Comparison of ENCODE assay signal across 8 cellular contexts in genomic region chr20:32536861-32537656, GRCh38. TPM values are rescaled to one million over a fixed set of nuclear protein-coding genes. Genes with fewer than 3 reads are reported as not detected.
DNase-seq lines count a peak whose midpoint lies in the region; ATAC-seq and TF ChIP-seq lines count a peak whose summit lies in the region.

No MANE protein-coding gene starts in this region.

- H3K4me1 ChIP-seq in SK-N-SH (ENCODE audit: control insufficient read depth in 1 of 2, insufficient read depth in 2 of 2, low read depth in 1 of 2, low read length in 1 of 2): peaks cover 0 to 56% of the 10 kb centered on the region in 2 experiments; a peak in 1 of 4 replicates
- H3K4me1 ChIP-seq in mononuclear cell (ENCODE audit: insufficient read depth, low read length): peaks cover 86% of the 10 kb centered on the region
- H3K4me1 ChIP-seq in tibial artery: peaks cover 0 to 33% (median 20%) of the 10 kb centered on the region in 4 donors

- no peak for TF ChIP-seq EP300 in SK-N-SH (IDR thresholded peaks at IDR 0.05; ENCODE audit: borderline replicate concordance in 1 of 2, low read depth in 1 of 2, low read length in 1 of 2)

- no peak overlapping the region for H3K9ac ChIP-seq in SK-N-SH

- no peaks in the 10 kb centered on the region for H3K9me3 Mint-ChIP-seq in activated B cell treated with CpG ODN at 0.5 μM for 24 hours

- peaks cover 74% of the 10 kb centered on the region for H3K4me1 Mint-ChIP-seq in activated B cell treated with CpG ODN at 0.5 μM for 24 hours

- no peaks in the 10 kb centered on the region for H3F3A ChIP-seq in SK-N-SH (replicated peaks; ENCODE audit: insufficient read depth)

- peak overlapping the region; percentile 96 for H3K4me3 Mint-ChIP-seq in activated B cell treated with CpG ODN at 0.5 μM for 24 hours

- H3K36me3 Mint-ChIP-seq in activated B cell treated with CpG ODN at 0.5 μM for 24 hours (ENCODE audit: low read depth): peaks cover 3% of the 10 kb centered on the region

- WGBS in SK-N-SH (ENCODE audit: low lambda C conversion rate): 46% methylated on average over 20 of the region's 61 CpGs

- H3K4me2 ChIP-seq in SK-N-SH: 0 out of 2 replicates have a peak overlapping the region, but pooled peaks have one; percentile 3

- intact Hi-C loops in activated B cell treated with CpG ODN at 0.5 μM for 24 hours (cut with micrococcal nuclease) (loop anchor here (1.0 to 5.0 kb wide), 5 partner anchors 9 to 330 kb away; partner anchors contain the start of genes PLAGL2 and POFUT1), tibial artery (cut with DNase I; ENCODE audit: low total_unique reads) (no loop called here)

- H3K36me3 ChIP-seq in SK-N-SH (replicated peaks in 1 of 2; ENCODE audit: control insufficient read depth in 1 of 2, insufficient read depth in 2 of 2, low read length in 1 of 2) (no peaks in the 10 kb centered on the region), tibial artery (no peaks in the 10 kb centered on the region)

- no peaks in the 10 kb centered on the region for H3K9me2 ChIP-seq in SK-N-SH

- DNase-seq in SK-N-SH (peak; percentile 59), NCI-H1417 treated with DMSO at 0.1 percent for 48 hours (lab: John Stamatoyannopoulos, UW) (peak; percentile 82), activated B cell treated with CpG ODN at 0.5 μM for 24 hours (peak; percentile 48), tibial artery (no peak), AG08396 (ENCODE audit: low spot score) (no peak)

- no peak for TF ChIP-seq RAD21 in SK-N-SH (IDR thresholded peaks at IDR 0.05; ENCODE audit: low read length)

- H3K4me3 ChIP-seq in SK-N-SH (ENCODE audit: low read depth in 2 of 2, low read length in 1 of 2): peak overlapping the region in 1 of 2 experiments; percentile 49; a peak in 2 of 4 replicates
- H3K4me3 ChIP-seq in mononuclear cell (ENCODE audit: low read length): peak overlapping the region; percentile 33
- H3K4me3 ChIP-seq in tibial artery: peak overlapping the region; percentile 31 to 46

- no peaks in the 10 kb centered on the region for H4K20me1 ChIP-seq in SK-N-SH (ENCODE audit: insufficient read depth)

- POLR2A ChIA-PET in SK-N-SH (lab: Yijun Ruan, JAX) (interaction anchor here (0.8 to 0.9 kb wide), 2 partner anchors 14 to 45 kb away, joined by 3 to 6 read pairs; no protein-coding TSS in a partner anchor), activated B cell treated with CpG ODN at 0.5 μM for 24 hours (lab: Charles Lee) (interaction anchor here (0.6 to 1.9 kb wide), 4 partner anchors 9 to 72 kb away, joined by 4 to 9 read pairs (median 4); no protein-coding TSS in a partner anchor)

- H3K79me2 ChIP-seq in SK-N-SH (ENCODE audit: insufficient read depth): no peaks in the 10 kb centered on the region

- H3K9me3 ChIP-seq in SK-N-SH (no peaks in the 10 kb centered on the region), mononuclear cell (ENCODE audit: low read depth, low read length) (no peaks in the 10 kb centered on the region), tibial artery (no peaks in the 10 kb centered on the region)

- no peak overlapping the region for H2AFZ ChIP-seq in SK-N-SH (ENCODE audit: low read depth)

- H3K27ac ChIP-seq in SK-N-SH (ENCODE audit: low read depth in 2 of 2, low read length in 1 of 2): no peak overlapping the region; a peak in 1 of 4 replicates
- H3K27ac ChIP-seq in cingulate gyrus (ENCODE audit: low read depth, low read length): peak overlapping the region; percentile 72
- no peak overlapping the region for H3K27ac ChIP-seq in tibial artery

- H3K27me3 ChIP-seq in SK-N-SH (ENCODE audit: insufficient read depth) (no peaks in the 10 kb centered on the region; the same call in 1 of the 2 replicates), mononuclear cell (ENCODE audit: insufficient read depth, low read length) (no peaks in the 10 kb centered on the region), tibial artery (peaks cover 0 to 54% of the 10 kb centered on the region in 2 donors)

- H3K27me3 Mint-ChIP-seq in activated B cell treated with CpG ODN at 0.5 μM for 24 hours: no peaks in the 10 kb centered on the region

- peak overlapping the region; percentile 92 for H3K27ac Mint-ChIP-seq in activated B cell treated with CpG ODN at 0.5 μM for 24 hours

- ATAC-seq in SK-N-SH treated with all-trans-retinoic acid at 6 μM for 48 hours (no peak), activated B cell treated with CpG ODN at 0.5 μM for 24 hours (ENCODE audit: low read depth) (peak; percentile 20)

- CTCF ChIA-PET in SK-N-SH (lab: Yijun Ruan, JAX): interaction anchor here (1.0 to 5.6 kb wide), 4 partner anchors 14 to 116 kb away, joined by 3 to 30 read pairs (median 19); no protein-coding TSS in a partner anchor
- CTCF ChIA-PET in activated B cell treated with CpG ODN at 0.5 μM for 24 hours (lab: Charles Lee): interaction anchor here (1.8 to 2.2 kb wide), 2 partner anchors 115 to 116 kb away, joined by 4 to 7 read pairs; no protein-coding TSS in a partner anchor

- TF ChIP-seq CTCF in SK-N-SH (IDR thresholded peaks at IDR 0.05): no peak
- TF ChIP-seq CTCF in activated B cell treated with CpG ODN at 0.5 μM for 24 hours (IDR thresholded peaks at IDR 0.05): no peak
- TF ChIP-seq CTCF in tibial artery (IDR thresholded peaks at IDR 0.05): no peak

TF ChIP-seq in SK-N-SH, 30 proteins besides CTCF, POLR2A, EP300 and RAD21:
- TF ChIP-seq MEF2A (IDR thresholded peaks at IDR 0.05; ENCODE audit: borderline replicate concordance, low read depth) (no peak), FOXJ3 (CRISPR knock-in tag; IDR thresholded peaks at IDR 0.05) (no peak)

TF ChIP-seq in SK-N-SH treated with all-trans-retinoic acid at 6 μM for 48 hours, 23 proteins besides CTCF, POLR2A, EP300 and RAD21:
- TF ChIP-seq ZFP3 (CRISPR knock-in tag; IDR thresholded peaks at IDR 0.05) (no peak), GLIS3 (CRISPR knock-in tag; IDR thresholded peaks at IDR 0.05) (no peak), ARNTL (CRISPR knock-in tag; IDR thresholded peaks at IDR 0.05; ENCODE audit: borderline replicate concordance, low read depth) (no peak), PATZ1 (CRISPR knock-in tag; IDR thresholded peaks at IDR 0.05; ENCODE audit: borderline replicate concordance) (no peak), ZNF8 (CRISPR knock-in tag; IDR thresholded peaks at IDR 0.05) (no peak)

RNA-seq across cellular contexts. Expression of gene NOL4L, which starts 48.1 kb away (rescaled TPM):
- 10.4 and 14.3 TPM in 2 replicates for polyA plus RNA-seq in SK-N-SH (2012; rRNA removed)
- 8.7 and 10.6 TPM in 2 replicates for polyA plus RNA-seq in SK-N-SH (2012; cell fraction: cytosol; rRNA removed)
- polyA plus RNA-seq in SK-N-SH (2012; cell fraction: nucleus; rRNA removed): 35.9 and 37.2 TPM in 2 replicates
- total RNA-seq in activated B cell treated with CpG ODN at 0.5 μM for 24 hours (4.3 and 4.7 TPM in 2 replicates), mononuclear cell (26.2 TPM)

Comparison
In these comparisons a context has a peak if more than half of its experiments do, and no peak if none do; other contexts are left out.
1. DNase-seq: peak in SK-N-SH (single experiment), NCI-H1417 treated with DMSO at 0.1 percent for 48 hours (single experiment) and activated B cell treated with CpG ODN at 0.5 μM for 24 hours (single experiment); none in tibial artery (0 of 2) and AG08396 (single experiment).